Comparison of ENCODE assay signal across 1 cellular context in the genomic region with DNA sequence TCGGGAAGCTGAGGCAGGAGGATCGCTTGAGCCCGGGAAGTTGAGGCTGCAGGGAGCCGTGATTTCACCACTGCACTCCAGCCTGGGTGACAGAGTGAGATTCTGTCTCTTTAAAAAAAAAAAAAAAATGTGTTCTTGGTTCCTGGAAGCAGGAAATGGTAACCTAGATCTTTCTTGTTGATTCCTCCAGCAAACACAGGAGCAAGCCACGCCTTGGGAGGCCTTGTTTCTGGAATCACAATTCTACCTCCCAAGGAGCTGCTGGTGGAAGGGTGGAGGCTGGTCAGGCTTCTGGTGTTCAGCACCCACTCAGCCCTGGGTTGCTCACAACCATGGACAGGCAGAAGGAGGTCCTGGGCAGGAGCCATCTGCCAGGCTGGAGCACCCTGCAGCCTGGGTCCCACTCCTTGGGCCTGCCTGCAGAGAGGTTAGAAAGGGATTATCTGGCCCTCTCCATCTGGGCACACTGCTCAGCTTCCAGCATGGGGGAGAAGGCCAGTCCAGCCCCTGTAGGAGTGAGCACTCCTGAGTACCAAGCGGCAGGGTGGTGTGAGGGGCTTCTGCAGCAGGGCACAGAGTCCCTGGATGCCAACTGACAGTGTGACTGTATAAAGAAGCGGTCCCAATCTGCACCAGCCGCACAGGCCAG.
TF ChIP-seq lines count a peak whose summit lies in the region.

No MANE protein-coding gene starts in this region.

TF ChIP-seq in K562, 482 proteins besides CTCF, POLR2A, EP300 and RAD21 (continued from another document):
- TF ChIP-seq NFYB (IDR thresholded peaks at IDR 0.05; ENCODE audit: extremely low read depth, insufficient read length), result no peak
- TF ChIP-seq FOXK2 (conservative IDR thresholded peaks at IDR 0.05 in 1 of 2, IDR thresholded peaks at IDR 0.05 in 1 of 2; ENCODE audit: low read depth in 2 of 2), result peak in 1 of 2 experiments; percentile 28; a peak in 1 of 4 replicates
- TF ChIP-seq ZNF778 (CRISPR knock-in tag; IDR thresholded peaks at IDR 0.05), result no peak
- TF ChIP-seq STAT5B (CRISPR knock-in tag; IDR thresholded peaks at IDR 0.05), result no peak
- TF ChIP-seq ZFX (CRISPR knock-in tag; IDR thresholded peaks at IDR 0.05), result 0 out of 2 replicates have a peak, but pooled peaks have one; percentile 13
- peak; percentile 37; the same call in 1 of the 2 replicates for TF ChIP-seq ELF1 (tag; IDR thresholded peaks at IDR 0.05)
- TF ChIP-seq ZNF384 (IDR thresholded peaks at IDR 0.05; ENCODE audit: low read depth, low read length), result peak; percentile 91
TF ChIP-seq in K562: peak in this region for 6.
